8 cellular contexts compared by ENCODE assay signal in the genomic region with DNA sequence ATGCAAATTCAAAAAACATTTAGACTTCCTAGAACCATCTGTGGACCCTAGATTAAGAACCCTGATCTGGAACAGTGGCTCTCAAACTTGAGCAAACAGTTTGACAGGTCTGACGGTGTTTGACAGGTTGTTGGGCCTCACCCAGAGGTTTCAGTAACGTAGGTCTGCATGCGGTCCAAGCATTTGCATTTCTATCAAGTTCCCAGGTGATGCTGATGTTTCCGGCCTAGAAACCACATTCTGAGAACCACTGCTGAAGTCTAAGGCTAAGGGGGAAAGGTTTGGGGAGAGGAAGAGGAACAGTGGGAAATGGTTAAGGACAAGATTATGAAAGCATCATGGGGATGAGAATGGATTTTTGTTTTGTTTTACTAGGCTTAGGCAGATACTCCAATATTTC. TPM values are rescaled to one million over a fixed set of nuclear protein-coding genes. Genes with fewer than 3 reads are reported as not detected.
DNase-seq lines count a peak whose midpoint lies in the region; ATAC-seq lines count a peak whose summit lies in the region.
"Had no signal": no experiment of that assay in that cellular context is flagged by ENCODE, and none has a peak within 500 bp of the region (broad histone marks: within the 10 kb centered on the region; RNA-seq: fewer than 3 reads in every experiment).

No MANE protein-coding gene starts in this region.

- no peaks in the 10 kb centered on the region for H3K9me3 Mint-ChIP-seq in IgD-negative memory B cell
- no peaks in the 10 kb centered on the region for H3K9me3 Mint-ChIP-seq in natural killer cell treated with Interleukin-12 subunit alpha and Interleukin-12 subunit beta and Interleukin-15 and Interleukin-18, amount 100 ng/mL, for 72 hours

- peak overlapping the region; percentile 79 to 92 (median 90) for H3K27ac Mint-ChIP-seq in IgD-negative memory B cell
- peak overlapping the region in 1 of 2 donors; percentile 25 for H3K27ac Mint-ChIP-seq in natural killer cell treated with Interleukin-12 subunit alpha and Interleukin-12 subunit beta and Interleukin-15 and Interleukin-18, amount 100 ng/mL, for 72 hours

- H3K4me1 Mint-ChIP-seq in IgD-negative memory B cell, result peaks cover 19 to 39% (median 29%) of the 10 kb centered on the region in 3 donors
- peaks cover 27 to 40% of the 10 kb centered on the region in 2 donors for H3K4me1 Mint-ChIP-seq in natural killer cell treated with Interleukin-12 subunit alpha and Interleukin-12 subunit beta and Interleukin-15 and Interleukin-18, amount 100 ng/mL, for 72 hours (ENCODE audit: low read depth in 2 of 2)

- H3K4me3 Mint-ChIP-seq in IgD-negative memory B cell, result peak overlapping the region in 3 of 4 donors; percentile 12 to 56 (median 54)
- peak overlapping the region; percentile 1 for H3K4me3 Mint-ChIP-seq in natural killer cell treated with Interleukin-12 subunit alpha and Interleukin-12 subunit beta and Interleukin-15 and Interleukin-18, amount 100 ng/mL, for 72 hours

- H3K36me3 Mint-ChIP-seq in IgD-negative memory B cell, result peaks cover 14% of the 10 kb centered on the region
- H3K36me3 Mint-ChIP-seq in natural killer cell treated with Interleukin-12 subunit alpha and Interleukin-12 subunit beta and Interleukin-15 and Interleukin-18, amount 100 ng/mL, for 72 hours, result peaks cover 12% of the 10 kb centered on the region

- DNase-seq in natural killer cell treated with Interleukin-12 subunit alpha and Interleukin-12 subunit beta and Interleukin-15 and Interleukin-18, amount 100 ng/mL, for 72 hours (ENCODE audit: low spot score), result no peak
- DNase-seq in NCI-H748 treated with DMSO at 0.1 percent for 48 hours (lab: John Stamatoyannopoulos, UW) (no peak), GDM1 (lab: John Stamatoyannopoulos, UW) (no peak), CD1c-positive myeloid dendritic cell (ENCODE audit: extremely low spot score) (no peak)
- DNase-seq: SK-N-SH had no signal

- ATAC-seq in GM18907 (IDR thresholded peaks at IDR 0.05; ENCODE audit: unreplicated experiment), result peak; percentile 79
- peak; percentile 81 for ATAC-seq in GM21825 (IDR thresholded peaks at IDR 0.05; ENCODE audit: unreplicated experiment)
- ATAC-seq in natural killer cell treated with Interleukin-12 subunit alpha and Interleukin-12 subunit beta and Interleukin-15 and Interleukin-18, amount 100 ng/mL, for 72 hours, result no peak

- H3K27me3 Mint-ChIP-seq in IgD-negative memory B cell, result no peaks in the 10 kb centered on the region
- H3K27me3 Mint-ChIP-seq in natural killer cell treated with Interleukin-12 subunit alpha and Interleukin-12 subunit beta and Interleukin-15 and Interleukin-18, amount 100 ng/mL, for 72 hours, result no peaks in the 10 kb centered on the region

RNA-seq across cellular contexts. Expression of a gene that starts 48.6 kb away (rescaled TPM):
- 23.9 TPM for polyA plus RNA-seq in IgD-negative memory B cell
- 100 to 1,000 TPM; 104 to 151 TPM for total RNA-seq in natural killer cell treated with Interleukin-12 subunit alpha and Interleukin-12 subunit beta and Interleukin-15 and Interleukin-18, amount 100 ng/mL, for 72 hours

Comparison
In these comparisons a context has a peak if more than half of its experiments do, and no peak if none do; other contexts are left out.
1. ATAC-seq: peak in GM18907 (single experiment) and GM21825 (single experiment); none in natural killer cell treated with Interleukin-12 subunit alpha and Interleukin-12 subunit beta and Interleukin-15 and Interleukin-18, amount 100 ng/mL, for 72 hours (0 of 2).